1 cellular context compared by ENCODE assay signal in the genomic region with DNA sequence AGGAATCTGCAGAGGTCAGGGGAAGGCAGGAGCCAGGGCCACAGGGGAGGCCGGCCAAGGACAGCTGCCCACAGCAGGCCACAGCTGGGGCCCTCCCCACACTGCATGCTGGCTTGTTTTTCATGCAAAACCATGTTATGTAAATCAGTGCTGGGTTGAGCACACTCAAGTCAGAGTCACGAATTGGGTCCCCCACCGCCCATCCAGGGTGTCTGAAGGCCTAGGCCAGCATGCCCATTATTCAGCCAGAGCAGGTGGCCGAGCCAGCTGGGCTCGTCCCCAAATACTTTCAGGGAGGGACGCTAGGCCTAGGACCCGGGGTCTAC.
TF ChIP-seq lines count a peak whose summit lies in the region.

No MANE protein-coding gene starts in this region.

TF ChIP-seq in HepG2, 621 proteins besides CTCF, POLR2A, EP300 and RAD21 (continued from another document and continues in another):
- 0 out of 2 replicates have a peak, but pooled peaks have one; percentile 44 for TF ChIP-seq ZNF788 (CRISPR knock-in tag; IDR thresholded peaks at IDR 0.05; ENCODE audit: borderline replicate concordance)
- TF ChIP-seq MTA1 (CRISPR knock-in tag; IDR thresholded peaks at IDR 0.05; ENCODE audit: borderline replicate concordance): peak; percentile 25; the same call in 1 of the 2 replicates
- TF ChIP-seq FOXK2 (IDR thresholded peaks at IDR 0.05): no peak
- peak; percentile 50 for TF ChIP-seq ZFX (CRISPR knock-in tag; IDR thresholded peaks at IDR 0.05; ENCODE audit: low read depth)
- TF ChIP-seq ZSCAN12 (CRISPR knock-in tag; IDR thresholded peaks at IDR 0.05): no peak
- TF ChIP-seq KLF15 (CRISPR knock-in tag; IDR thresholded peaks at IDR 0.05; ENCODE audit: borderline replicate concordance): no peak
- no peak for TF ChIP-seq ZNF280D (CRISPR knock-in tag; IDR thresholded peaks at IDR 0.05)
- TF ChIP-seq PAXIP1 (CRISPR knock-in tag; conservative IDR thresholded peaks at IDR 0.05): no peak
- peak; percentile 36; the same call in 1 of the 2 replicates for TF ChIP-seq TFAP4 (IDR thresholded peaks at IDR 0.05; ENCODE audit: borderline replicate concordance, low read depth)
- no peak for TF ChIP-seq ARID4A (CRISPR knock-in tag; IDR thresholded peaks at IDR 0.05; ENCODE audit: borderline replicate concordance)
- TF ChIP-seq ZNF766 (CRISPR knock-in tag; IDR thresholded peaks at IDR 0.05; ENCODE audit: borderline replicate concordance): no peak
- TF ChIP-seq, protein P1, sequence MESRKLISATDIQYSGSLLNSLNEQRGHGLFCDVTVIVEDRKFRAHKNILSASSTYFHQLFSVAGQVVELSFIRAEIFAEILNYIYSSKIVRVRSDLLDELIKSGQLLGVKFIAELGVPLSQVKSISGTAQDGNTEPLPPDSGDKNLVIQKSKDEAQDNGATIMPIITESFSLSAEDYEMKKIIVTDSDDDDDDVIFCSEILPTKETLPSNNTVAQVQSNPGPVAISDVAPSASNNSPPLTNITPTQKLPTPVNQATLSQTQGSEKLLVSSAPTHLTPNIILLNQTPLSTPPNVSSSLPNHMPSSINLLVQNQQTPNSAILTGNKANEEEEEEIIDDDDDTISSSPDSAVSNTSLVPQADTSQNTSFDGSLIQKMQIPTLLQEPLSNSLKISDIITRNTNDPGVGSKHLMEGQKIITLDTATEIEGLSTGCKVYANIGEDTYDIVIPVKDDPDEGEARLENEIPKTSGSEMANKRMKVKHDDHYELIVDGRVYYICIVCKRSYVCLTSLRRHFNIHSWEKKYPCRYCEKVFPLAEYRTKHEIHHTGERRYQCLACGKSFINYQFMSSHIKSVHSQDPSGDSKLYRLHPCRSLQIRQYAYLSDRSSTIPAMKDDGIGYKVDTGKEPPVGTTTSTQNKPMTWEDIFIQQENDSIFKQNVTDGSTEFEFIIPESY (CRISPR knock-in tag; IDR thresholded peaks at IDR 0.05): no peak
- no peak for TF ChIP-seq ZKSCAN5 (CRISPR knock-in tag; IDR thresholded peaks at IDR 0.05)
- no peak for TF ChIP-seq TCF7 (IDR thresholded peaks at IDR 0.05; ENCODE audit: low read depth)
- TF ChIP-seq ARID3A (IDR thresholded peaks at IDR 0.05; ENCODE audit: low read depth, low read length): no peak
- TF ChIP-seq ZHX2 (IDR thresholded peaks at IDR 0.05; ENCODE audit: low read depth): no peak
- no peak for TF ChIP-seq ZHX2 (CRISPR knock-in tag; IDR thresholded peaks at IDR 0.05; ENCODE audit: borderline replicate concordance)
- no peak for TF ChIP-seq ZNF326 (CRISPR knock-in tag; IDR thresholded peaks at IDR 0.05; ENCODE audit: borderline replicate concordance)
- TF ChIP-seq DZIP1 (CRISPR knock-in tag; IDR thresholded peaks at IDR 0.05): no peak
- TF ChIP-seq NFE2L1 (CRISPR knock-in tag; IDR thresholded peaks at IDR 0.05; ENCODE audit: borderline replicate concordance): 0 out of 2 replicates have a peak, but pooled peaks have one; percentile 50
- no peak for TF ChIP-seq DMAP1 (CRISPR knock-in tag; IDR thresholded peaks at IDR 0.05)
- no peak for TF ChIP-seq TBX3 (IDR thresholded peaks at IDR 0.05; ENCODE audit: borderline replicate concordance)
- no peak for TF ChIP-seq ZNF30 (CRISPR knock-in tag; IDR thresholded peaks at IDR 0.05)
- no peak for TF ChIP-seq LBX2 (CRISPR knock-in tag; IDR thresholded peaks at IDR 0.05; ENCODE audit: borderline replicate concordance)
- no peak for TF ChIP-seq ZNF547 (CRISPR knock-in tag; IDR thresholded peaks at IDR 0.05)
- TF ChIP-seq ZNF224 (CRISPR knock-in tag; IDR thresholded peaks at IDR 0.05): no peak
